ENCODE assay signal across 18 cellular contexts in genomic region chr11:26541870-26542269, GRCh38. TPM values are rescaled to one million over a fixed set of nuclear protein-coding genes. Genes with fewer than 3 reads are reported as not detected.
DNase-seq lines count a peak whose midpoint lies in the region; ATAC-seq and TF ChIP-seq lines count a peak whose summit lies in the region.
"Had no signal": no experiment of that assay in that cellular context is flagged by ENCODE, and none has a peak within 500 bp of the region (broad histone marks: within the 10 kb centered on the region; RNA-seq: fewer than 3 reads in every experiment).

No MANE protein-coding gene starts in this region.

- no TSS peak for BruUV-seq in A673 (replicated peaks; lab: Mats Ljungman, UMichigan)

- no peaks in the 10 kb centered on the region for H3K36me3 Mint-ChIP-seq in nephron progenitor cell (ENCODE audit: low read depth)
- H3K36me3 Mint-ChIP-seq: CD8-positive, alpha-beta T cell had no signal

- H3K79me2 ChIP-seq in SK-N-SH (ENCODE audit: insufficient read depth) = no peaks in the 10 kb centered on the region

- H3K27ac ChIP-seq in A673 (ENCODE audit: low read depth, low read length, poor library complexity, severe bottlenecking) = no peak overlapping the region
- H3K27ac ChIP-seq in SK-N-SH (ENCODE audit: low read depth in 2 of 2, low read length in 1 of 2) = peak overlapping the region in 1 of 2 experiments; percentile 65; a peak in 2 of 4 replicates
- H3K27ac ChIP-seq: 22Rv1, A549, BLaER1, C4-2B had no signal

- H3K27me3 Mint-ChIP-seq in nephron progenitor cell (ENCODE audit: low read depth, poor library complexity) = peaks cover 2% of the 10 kb centered on the region
- H3K27me3 Mint-ChIP-seq: CD4-positive, alpha-beta T cell had no signal

- no peak overlapping the region for H2AFZ ChIP-seq in SK-N-SH (ENCODE audit: low read depth)

- H3K9me3 Mint-ChIP-seq in nephron progenitor cell = no peaks in the 10 kb centered on the region

- POLR2A ChIA-PET in A673 (lab: Charles Lee; ENCODE audit: low non-redundant PET) = no interaction called here
- POLR2A ChIA-PET in SK-N-SH (lab: Yijun Ruan, JAX) = no interaction called here

- WGBS in SK-N-SH (ENCODE audit: low lambda C conversion rate) = 26% methylated on average over 2 of the region's 2 CpGs

- H3K4me3 ChIP-seq in A673 (ENCODE audit: low read depth, low read length, poor library complexity, severe bottlenecking) = no peak overlapping the region
- H3K4me3 ChIP-seq in SK-N-SH (ENCODE audit: low read depth in 2 of 2, low read length in 1 of 2) = no peak overlapping the region
- H3K4me3 ChIP-seq: A549, BLaER1 had no signal

- intact Hi-C loops in A673 (cut with micrococcal nuclease; ENCODE audit: unreplicated experiment) = no loop called here

- ATAC-seq in HG03175 (IDR thresholded peaks at IDR 0.05; ENCODE audit: unreplicated experiment) = no peak
- ATAC-seq in HG03354 (IDR thresholded peaks at IDR 0.05; ENCODE audit: poor library complexity, severe bottlenecking, unreplicated experiment) = no peak
- ATAC-seq: A549; CD8-positive, alpha-beta T cell had no signal

- H3F3A ChIP-seq in SK-N-SH (replicated peaks; ENCODE audit: insufficient read depth) = no peaks in the 10 kb centered on the region

- no peak overlapping the region for H3K9ac ChIP-seq in SK-N-SH
- H3K9ac ChIP-seq: BLaER1 had no signal

- no peak for TF ChIP-seq RAD21 in SK-N-SH (IDR thresholded peaks at IDR 0.05; ENCODE audit: low read length)

- CTCF ChIA-PET in A673 (lab: Charles Lee) (no interaction called here), SK-N-SH (lab: Yijun Ruan, JAX) (interaction anchor here (1.3 kb wide), 1 partner anchor 9 kb away, joined by 4 read pairs; no protein-coding TSS in a partner anchor)

- no peak overlapping the region for H3K4me2 ChIP-seq in SK-N-SH
- H3K4me2 ChIP-seq: A549, BLaER1 had no signal

- H3K27me3 ChIP-seq in A673 (replicated peaks; ENCODE audit: insufficient read depth, low read depth, low read length, poor library complexity) (peaks cover 40% of the 10 kb centered on the region), SK-N-SH (ENCODE audit: insufficient read depth) (no peaks in the 10 kb centered on the region)
- H3K27me3 ChIP-seq: BE2C, BLaER1 had no signal

- no peaks in the 10 kb centered on the region for H3K9me2 ChIP-seq in SK-N-SH

- peak in 1 of 2 experiments; percentile 74; a peak in 2 of 4 replicates for TF ChIP-seq EP300 in SK-N-SH (IDR thresholded peaks at IDR 0.05; ENCODE audit: borderline replicate concordance in 1 of 2, low read depth in 1 of 2, low read length in 1 of 2)

- no peaks in the 10 kb centered on the region for H3K4me1 ChIP-seq in A673 (ENCODE audit: insufficient read depth, low read length, poor library complexity, severe bottlenecking)
- peaks cover 0 to 5% of the 10 kb centered on the region in 2 experiments; a peak in 2 of 4 replicates for H3K4me1 ChIP-seq in SK-N-SH (ENCODE audit: control insufficient read depth in 1 of 2, insufficient read depth in 2 of 2, low read depth in 1 of 2, low read length in 1 of 2)
- H3K4me1 ChIP-seq: A549, BE2C, BLaER1, Caco-2 had no signal

- H3K36me3 ChIP-seq in A673 (ENCODE audit: insufficient read depth, low read length, poor library complexity, severe bottlenecking) (no peaks in the 10 kb centered on the region), SK-N-SH (replicated peaks in 1 of 2; ENCODE audit: control insufficient read depth in 1 of 2, insufficient read depth in 2 of 2, low read length in 1 of 2) (no peaks in the 10 kb centered on the region)
- H3K36me3 ChIP-seq: BE2C, BLaER1 had no signal

- H3K4me3 Mint-ChIP-seq in nephron progenitor cell = no peak overlapping the region
- H3K4me3 Mint-ChIP-seq: CD4-positive, alpha-beta T cell; CD8-positive, alpha-beta T cell had no signal

- no peaks in the 10 kb centered on the region for H3K4me1 Mint-ChIP-seq in nephron progenitor cell

- DNase-seq in A673 (ENCODE audit: low spot score) = peak; percentile 0
- peak; percentile 5 for DNase-seq in SK-N-SH
- DNase-seq in nephron progenitor cell = no peak
- DNase-seq: ACHN; BE2C; Caco-2; Calu3; CD4-positive, alpha-beta T cell; CD8-positive, alpha-beta T cell; DMS79 treated with DMSO at 0.1 percent for 48 hours; GF-D8 had no signal

- H3K9me3 ChIP-seq in A673 (ENCODE audit: low read depth, low read length, poor library complexity, severe bottlenecking) = no peaks in the 10 kb centered on the region
- no peaks in the 10 kb centered on the region for H3K9me3 ChIP-seq in SK-N-SH
- H3K9me3 ChIP-seq: A549, BE2C, BLaER1, Caco-2 had no signal

- H4K20me1 ChIP-seq in SK-N-SH (ENCODE audit: insufficient read depth) = no peaks in the 10 kb centered on the region
- H4K20me1 ChIP-seq: BLaER1 had no signal

- peak overlapping the region; percentile 24 for H3K27ac Mint-ChIP-seq in nephron progenitor cell
- H3K27ac Mint-ChIP-seq: CD4-positive, alpha-beta T cell; CD8-positive, alpha-beta T cell had no signal

- TF ChIP-seq CTCF in A673 (conservative IDR thresholded peaks at IDR 0.05; ENCODE audit: low read depth, low read length) (no peak), SK-N-SH (IDR thresholded peaks at IDR 0.05) (no peak), nephron progenitor cell (IDR thresholded peaks at IDR 0.05) (no peak)

TF ChIP-seq in SK-N-SH, 30 proteins besides CTCF, POLR2A, EP300 and RAD21:
- no peak for TF ChIP-seq GABPA (IDR thresholded peaks at IDR 0.05; ENCODE audit: low read depth)
- no peak for TF ChIP-seq EZH2phosphoT487 (IDR thresholded peaks at IDR 0.05; ENCODE audit: borderline replicate concordance, low read depth)
- TF ChIP-seq POLR2AphosphoS5 (IDR thresholded peaks at IDR 0.05; ENCODE audit: low read depth, low read length) = no peak
- no peak for TF ChIP-seq JUND (IDR thresholded peaks at IDR 0.05)
- peak; percentile 42 for TF ChIP-seq GATA2 (CRISPR knock-in tag; IDR thresholded peaks at IDR 0.05)
- TF ChIP-seq PBX3 (IDR thresholded peaks at IDR 0.05) = no peak
- no peak for TF ChIP-seq CHD2 (IDR thresholded peaks at IDR 0.05; ENCODE audit: low read length, partially characterized antibody)
- no peak for TF ChIP-seq TEAD4 (IDR thresholded peaks at IDR 0.05; ENCODE audit: borderline replicate concordance, insufficient read depth)
- no peak for TF ChIP-seq NRF1 (IDR thresholded peaks at IDR 0.05; ENCODE audit: low read depth, low read length)
- TF ChIP-seq FOSL2 (IDR thresholded peaks at IDR 0.05; ENCODE audit: borderline replicate concordance, low read depth) = no peak
- TF ChIP-seq RCOR1 (IDR thresholded peaks at IDR 0.05; ENCODE audit: low read length) = peak; percentile 55; the same call in 1 of the 2 replicates
- no peak for TF ChIP-seq ELF1 (IDR thresholded peaks at IDR 0.05)
- TF ChIP-seq REST (IDR thresholded peaks at IDR 0.05; ENCODE audit: low read depth, low read length) = no peak
TF ChIP-seq in SK-N-SH: peak in this region for 2.

RNA-seq across cellular contexts. Expression of gene MUC15, which starts 30.2 kb away (rescaled TPM):
- not detected in 2 replicates for total RNA-seq in A673 (2021)
- polyA plus RNA-seq in SK-N-SH (2012; rRNA removed) = not detected in 2 replicates
- not detected in 2 replicates for polyA plus RNA-seq in SK-N-SH (2012; cell fraction: cytosol; rRNA removed)
- polyA plus RNA-seq in SK-N-SH (2012; cell fraction: nucleus; rRNA removed) = not detected in 2 replicates
- total RNA-seq: Calu3; CD4-positive, alpha-beta T cell; CD8-positive, alpha-beta T cell had no signal
- polyA plus RNA-seq: A549, AG04450 had no signal
